8 cellular contexts compared by ENCODE assay signal in the genomic region with DNA sequence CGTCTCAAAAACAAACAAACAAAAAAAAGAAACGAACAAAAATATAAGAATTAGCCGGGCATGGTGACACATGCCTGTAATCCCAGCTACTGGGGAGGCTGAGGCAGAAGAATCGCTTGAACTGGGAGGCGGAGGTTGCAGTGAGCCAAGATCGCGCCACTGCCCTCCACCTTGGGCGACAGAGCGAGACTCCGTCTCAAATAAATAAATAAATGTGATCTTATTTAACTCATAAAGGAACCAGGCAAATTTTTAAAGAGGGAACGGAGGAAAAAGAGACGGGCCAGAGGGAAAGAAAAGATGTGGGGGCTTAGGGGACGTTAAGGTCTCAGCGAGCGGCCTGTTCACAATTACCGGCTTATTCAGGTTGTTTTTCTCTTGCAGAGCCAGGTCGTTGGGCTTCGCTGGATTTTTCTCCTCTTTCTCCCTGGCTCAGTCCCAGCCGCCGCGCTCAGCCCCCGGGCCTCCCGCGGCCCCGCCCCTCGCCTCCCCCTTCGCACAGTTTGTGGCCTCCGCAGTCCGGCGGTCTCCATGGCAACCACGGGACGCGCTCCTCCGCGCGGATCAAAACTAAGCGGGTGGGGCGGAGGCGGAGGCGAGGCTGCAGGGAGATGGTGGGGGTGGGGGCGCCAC. TPM values are rescaled to one million over a fixed set of nuclear protein-coding genes. Genes with fewer than 3 reads are reported as not detected.
A peak's percentile ranks its signal among the peaks of the same experiment; 100 is the strongest.
DNase-seq lines count a peak whose midpoint lies in the region; ATAC-seq, FAIRE-seq and TF ChIP-seq lines count a peak whose summit lies in the region.

No MANE protein-coding gene starts in this region.

- H3K4me1 Mint-ChIP-seq in activated T-cell treated with anti-CD3 and anti-CD28 coated beads, Interleukin-2, amount 50 U/mL, for 4 hours (ENCODE audit: low read depth) = peaks cover 11% of the 10 kb centered on the region
- peaks cover 13% of the 10 kb centered on the region for H3K4me1 Mint-ChIP-seq in astrocyte (ENCODE audit: low read depth, unreplicated experiment)

- H3K4me3 ChIP-seq in astrocyte (ENCODE audit: insufficient read depth, low read depth, low read length) = peak overlapping the region; percentile 61

- DNase-seq in activated T-cell treated with anti-CD3 and anti-CD28 coated beads, Interleukin-2, amount 50 U/mL, for 4 hours = peak; percentile 36
- DNase-seq in activated T-cell treated with anti-CD3 and anti-CD28 coated beads for 4 hours (no peak), NCI-H2227 (lab: John Stamatoyannopoulos, UW; ENCODE audit: unreplicated experiment) (peak; percentile 97), astrocyte (ENCODE audit: low read depth) (peak; percentile 75), hippocampal formation (lab: John Stamatoyannopoulos, UW) (peak; percentile 66 to 77), retina (peak; percentile 90)

- H3K27me3 Mint-ChIP-seq in activated T-cell treated with anti-CD3 and anti-CD28 coated beads, Interleukin-2, amount 50 U/mL, for 4 hours (ENCODE audit: low read depth) = peaks cover 76% of the 10 kb centered on the region
- H3K27me3 Mint-ChIP-seq in astrocyte (ENCODE audit: low read depth, unreplicated experiment) = no peaks in the 10 kb centered on the region

- no peak for ATAC-seq in activated T-cell treated with anti-CD3 and anti-CD28 coated beads, Interleukin-2, amount 50 U/mL, for 4 hours
- ATAC-seq in HG02588 (IDR thresholded peaks at IDR 0.05; ENCODE audit: unreplicated experiment) (no peak), HG03432 (IDR thresholded peaks at IDR 0.05; ENCODE audit: unreplicated experiment) (no peak)

- H3K9me3 ChIP-seq in astrocyte (ENCODE audit: insufficient read depth, low read depth, low read length) = no peaks in the 10 kb centered on the region

- no peaks in the 10 kb centered on the region for H3K9me3 Mint-ChIP-seq in activated T-cell treated with anti-CD3 and anti-CD28 coated beads, Interleukin-2, amount 50 U/mL, for 4 hours
- no peaks in the 10 kb centered on the region for H3K9me3 Mint-ChIP-seq in astrocyte (ENCODE audit: unreplicated experiment)

- H3K27me3 ChIP-seq in astrocyte (ENCODE audit: insufficient read depth, low read length) = no peaks in the 10 kb centered on the region

- H3K4me3 Mint-ChIP-seq in activated T-cell treated with anti-CD3 and anti-CD28 coated beads, Interleukin-2, amount 50 U/mL, for 4 hours = no peak overlapping the region
- H3K4me3 Mint-ChIP-seq in astrocyte (ENCODE audit: unreplicated experiment) = peak overlapping the region; percentile 79

- peaks cover 12% of the 10 kb centered on the region for H4K20me1 ChIP-seq in astrocyte (ENCODE audit: insufficient read depth, low read length)

- no peak for TF ChIP-seq CTCF in astrocyte (IDR thresholded peaks at IDR 0.05; ENCODE audit: insufficient read depth, low read depth, low read length)

- peaks cover 28% of the 10 kb centered on the region for H3K4me1 ChIP-seq in astrocyte (ENCODE audit: insufficient read depth, low read length)

- H3K9ac ChIP-seq in astrocyte (ENCODE audit: low read length) = peak overlapping the region; percentile 54

- peak overlapping the region; percentile 92 for H3K27ac Mint-ChIP-seq in astrocyte (ENCODE audit: unreplicated experiment)

- H3K27ac ChIP-seq in astrocyte (ENCODE audit: low read depth, low read length) = peak overlapping the region; percentile 24

- H3K36me3 ChIP-seq in astrocyte (ENCODE audit: insufficient read depth, low read length) = no peaks in the 10 kb centered on the region

- peak overlapping the region; percentile 73 for H2AFZ ChIP-seq in astrocyte (ENCODE audit: low read depth, low read length)

- peaks cover 19% of the 10 kb centered on the region for H3K79me2 ChIP-seq in astrocyte (ENCODE audit: insufficient read depth, low read length)

- peak overlapping the region; percentile 84 for H3K4me2 ChIP-seq in astrocyte (ENCODE audit: low read length)

- H3K36me3 Mint-ChIP-seq in activated T-cell treated with anti-CD3 and anti-CD28 coated beads, Interleukin-2, amount 50 U/mL, for 4 hours (ENCODE audit: insufficient read depth) = no peaks in the 10 kb centered on the region
- peaks cover under 1% of the 10 kb centered on the region for H3K36me3 Mint-ChIP-seq in astrocyte (ENCODE audit: low read depth, unreplicated experiment)

- no peak for FAIRE-seq in astrocyte (lab: Jason Lieb, UNC)

RNA-seq across cellular contexts. Expression of gene CCDC8, which starts 2.8 kb away (rescaled TPM):
- under 1 TPM in 2 of 3 donors, not detected in 1; 0.05 to 0.08 TPM for total RNA-seq in activated T-cell treated with anti-CD3 and anti-CD28 coated beads, Interleukin-2, amount 50 U/mL, for 4 hours
- 35.5 and 45.5 TPM in 2 replicates for total RNA-seq in astrocyte

RNA-seq across cellular contexts. Expression of gene PNMA8C, which starts 12.5 kb away (rescaled TPM):
- not detected for total RNA-seq in activated T-cell treated with anti-CD3 and anti-CD28 coated beads, Interleukin-2, amount 50 U/mL, for 4 hours
- 0.55 and 0.98 TPM in 2 replicates for total RNA-seq in astrocyte

RNA-seq across cellular contexts. Expression of gene PNMA8A, which starts 55.2 kb away (rescaled TPM):
- total RNA-seq in activated T-cell treated with anti-CD3 and anti-CD28 coated beads, Interleukin-2, amount 50 U/mL, for 4 hours = under 1 TPM in 1 of 3 donors, not detected in 2; 0.41 TPM
- total RNA-seq in astrocyte = 12.1 and 12.7 TPM in 2 replicates

Comparison
In these comparisons a context has a peak if more than half of its experiments do, and no peak if none do; other contexts are left out.
1. RNA of gene CCDC8, which starts 2.8 kb away (total RNA-seq): 35.5 to 45.5 TPM in astrocyte; 0.05 to 0.08 TPM in activated T-cell treated with anti-CD3 and anti-CD28 coated beads, Interleukin-2, amount 50 U/mL, for 4 hours; every median in the first group is over 10 times any median in the second.